1 cellular context compared by ENCODE assay signal in the genomic region with DNA sequence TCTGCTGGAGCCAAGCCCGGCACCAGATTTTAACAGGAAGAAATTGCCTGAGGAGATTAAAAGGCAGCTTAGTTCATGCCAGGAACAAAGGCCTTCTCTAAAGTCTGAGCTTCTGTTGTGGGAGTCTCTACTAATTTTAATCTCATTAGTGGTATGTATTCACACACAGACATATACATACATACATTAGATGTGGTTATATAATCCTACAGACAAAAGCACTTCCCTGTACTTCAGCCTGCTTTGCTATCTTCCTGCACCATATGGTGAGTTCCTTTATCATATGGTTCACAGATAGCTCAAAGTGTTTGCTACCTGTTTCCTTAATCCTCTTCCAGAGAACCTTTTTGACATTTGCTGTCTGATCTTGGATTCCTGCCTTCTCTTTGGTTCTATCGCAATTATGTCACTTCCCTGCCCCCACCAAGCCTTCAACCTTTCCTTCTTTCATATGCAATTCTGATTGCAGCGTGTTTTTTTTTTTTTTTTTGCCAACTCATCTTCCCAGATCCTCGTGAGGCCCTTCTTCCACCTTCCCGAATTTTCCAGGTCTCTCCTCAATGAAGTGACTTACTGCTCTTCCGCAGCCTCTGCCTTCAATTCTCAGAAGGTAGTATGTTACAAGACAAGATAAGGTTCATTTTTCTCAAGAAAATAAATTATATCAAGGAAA.
TF ChIP-seq lines count a peak whose summit lies in the region.

No MANE protein-coding gene starts in this region.

TF ChIP-seq in K562, 482 proteins besides CTCF, POLR2A, EP300 and RAD21 (continued from another document and continues in another):
- TF ChIP-seq, protein P1, sequence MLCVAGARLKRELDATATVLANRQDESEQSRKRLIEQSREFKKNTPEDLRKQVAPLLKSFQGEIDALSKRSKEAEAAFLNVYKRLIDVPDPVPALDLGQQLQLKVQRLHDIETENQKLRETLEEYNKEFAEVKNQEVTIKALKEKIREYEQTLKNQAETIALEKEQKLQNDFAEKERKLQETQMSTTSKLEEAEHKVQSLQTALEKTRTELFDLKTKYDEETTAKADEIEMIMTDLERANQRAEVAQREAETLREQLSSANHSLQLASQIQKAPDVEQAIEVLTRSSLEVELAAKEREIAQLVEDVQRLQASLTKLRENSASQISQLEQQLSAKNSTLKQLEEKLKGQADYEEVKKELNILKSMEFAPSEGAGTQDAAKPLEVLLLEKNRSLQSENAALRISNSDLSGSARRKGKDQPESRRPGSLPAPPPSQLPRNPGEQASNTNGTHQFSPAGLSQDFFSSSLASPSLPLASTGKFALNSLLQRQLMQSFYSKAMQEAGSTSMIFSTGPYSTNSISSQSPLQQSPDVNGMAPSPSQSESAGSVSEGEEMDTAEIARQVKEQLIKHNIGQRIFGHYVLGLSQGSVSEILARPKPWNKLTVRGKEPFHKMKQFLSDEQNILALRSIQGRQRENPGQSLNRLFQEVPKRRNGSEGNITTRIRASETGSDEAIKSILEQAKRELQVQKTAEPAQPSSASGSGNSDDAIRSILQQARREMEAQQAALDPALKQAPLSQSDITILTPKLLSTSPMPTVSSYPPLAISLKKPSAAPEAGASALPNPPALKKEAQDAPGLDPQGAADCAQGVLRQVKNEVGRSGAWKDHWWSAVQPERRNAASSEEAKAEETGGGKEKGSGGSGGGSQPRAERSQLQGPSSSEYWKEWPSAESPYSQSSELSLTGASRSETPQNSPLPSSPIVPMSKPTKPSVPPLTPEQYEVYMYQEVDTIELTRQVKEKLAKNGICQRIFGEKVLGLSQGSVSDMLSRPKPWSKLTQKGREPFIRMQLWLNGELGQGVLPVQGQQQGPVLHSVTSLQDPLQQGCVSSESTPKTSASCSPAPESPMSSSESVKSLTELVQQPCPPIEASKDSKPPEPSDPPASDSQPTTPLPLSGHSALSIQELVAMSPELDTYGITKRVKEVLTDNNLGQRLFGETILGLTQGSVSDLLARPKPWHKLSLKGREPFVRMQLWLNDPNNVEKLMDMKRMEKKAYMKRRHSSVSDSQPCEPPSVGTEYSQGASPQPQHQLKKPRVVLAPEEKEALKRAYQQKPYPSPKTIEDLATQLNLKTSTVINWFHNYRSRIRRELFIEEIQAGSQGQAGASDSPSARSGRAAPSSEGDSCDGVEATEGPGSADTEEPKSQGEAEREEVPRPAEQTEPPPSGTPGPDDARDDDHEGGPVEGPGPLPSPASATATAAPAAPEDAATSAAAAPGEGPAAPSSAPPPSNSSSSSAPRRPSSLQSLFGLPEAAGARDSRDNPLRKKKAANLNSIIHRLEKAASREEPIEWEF (CRISPR knock-in tag; IDR thresholded peaks at IDR 0.05), result no peak
- TF ChIP-seq MIER1 (IDR thresholded peaks at IDR 0.05; ENCODE audit: low read depth) (peak; percentile 64), POLR2H (tag; IDR thresholded peaks at IDR 0.05; ENCODE audit: low read depth) (no peak), KLF1 (tag; IDR thresholded peaks at IDR 0.05) (no peak), CTBP1 (IDR thresholded peaks at IDR 0.05; ENCODE audit: borderline replicate concordance) (peak; percentile 93), BRD9 (IDR thresholded peaks at IDR 0.05; ENCODE audit: low read depth, partially characterized antibody) (peak; percentile 82), OTX1 (CRISPR knock-in tag; IDR thresholded peaks at IDR 0.05) (no peak; the same call in 1 of the 2 replicates), NFYB (IDR thresholded peaks at IDR 0.05; ENCODE audit: extremely low read depth, insufficient read length) (no peak), PML (IDR thresholded peaks at IDR 0.05; ENCODE audit: low read length) (peak; percentile 97), IRF2 (CRISPR knock-in tag; IDR thresholded peaks at IDR 0.05) (no peak), PHB (CRISPR knock-in tag; IDR thresholded peaks at IDR 0.05) (no peak), CREB1 (IDR thresholded peaks at IDR 0.05) (0 out of 2 replicates have a peak, but pooled peaks have one; percentile 14), CREB1 (CRISPR knock-in tag; IDR thresholded peaks at IDR 0.05) (peak; percentile 22; the same call in 1 of the 2 replicates), ERF (CRISPR knock-in tag; IDR thresholded peaks at IDR 0.05) (no peak), ZNF57 (CRISPR knock-in tag; IDR thresholded peaks at IDR 0.05) (no peak), ADNP (tag; IDR thresholded peaks at IDR 0.05) (peak; percentile 78; the same call in 1 of the 2 replicates), CEBPG (CRISPR knock-in tag; IDR thresholded peaks at IDR 0.05) (0 out of 2 replicates have a peak, but pooled peaks have one; percentile 32), CEBPG (tag; conservative IDR thresholded peaks at IDR 0.05 in 1 of 2, IDR thresholded peaks at IDR 0.05 in 1 of 2) (no peak), PRMT5 (CRISPR knock-in tag; IDR thresholded peaks at IDR 0.05) (no peak), MCM5 (IDR thresholded peaks at IDR 0.05; ENCODE audit: low read depth) (no peak), NFIX (CRISPR knock-in tag; IDR thresholded peaks at IDR 0.05; ENCODE audit: low read depth) (no peak), TRIM24 (IDR thresholded peaks at IDR 0.05) (peak; percentile 90 to 94), ZNF316 (IDR thresholded peaks at IDR 0.05) (peak; percentile 97), ZBTB8A (IDR thresholded peaks at IDR 0.05; ENCODE audit: partially characterized antibody) (no peak), FOXA3 (CRISPR knock-in tag; conservative IDR thresholded peaks at IDR 0.05 in 1 of 2, IDR thresholded peaks at IDR 0.05 in 1 of 2) (0 out of 4 replicates have a peak, but pooled peaks of 1 of the 2 experiments have one; percentile 20), CAMTA2 (CRISPR knock-in tag; conservative IDR thresholded peaks at IDR 0.05) (no peak), PYGO2 (tag; IDR thresholded peaks at IDR 0.05) (no peak)
- TF ChIP-seq, protein P2, sequence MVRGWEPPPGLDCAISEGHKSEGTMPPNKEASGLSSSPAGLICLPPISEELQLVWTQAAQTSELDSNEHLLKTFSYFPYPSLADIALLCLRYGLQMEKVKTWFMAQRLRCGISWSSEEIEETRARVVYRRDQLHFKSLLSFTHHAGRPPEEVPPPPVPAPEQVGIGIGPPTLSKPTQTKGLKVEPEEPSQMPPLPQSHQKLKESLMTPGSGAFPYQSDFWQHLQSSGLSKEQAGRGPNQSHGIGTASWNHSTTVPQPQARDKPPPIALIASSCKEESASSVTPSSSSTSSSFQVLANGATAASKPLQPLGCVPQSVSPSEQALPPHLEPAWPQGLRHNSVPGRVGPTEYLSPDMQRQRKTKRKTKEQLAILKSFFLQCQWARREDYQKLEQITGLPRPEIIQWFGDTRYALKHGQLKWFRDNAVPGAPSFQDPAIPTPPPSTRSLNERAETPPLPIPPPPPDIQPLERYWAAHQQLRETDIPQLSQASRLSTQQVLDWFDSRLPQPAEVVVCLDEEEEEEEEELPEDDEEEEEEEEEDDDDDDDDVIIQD (CRISPR knock-in tag; IDR thresholded peaks at IDR 0.05), result no peak
- TF ChIP-seq, protein P3, sequence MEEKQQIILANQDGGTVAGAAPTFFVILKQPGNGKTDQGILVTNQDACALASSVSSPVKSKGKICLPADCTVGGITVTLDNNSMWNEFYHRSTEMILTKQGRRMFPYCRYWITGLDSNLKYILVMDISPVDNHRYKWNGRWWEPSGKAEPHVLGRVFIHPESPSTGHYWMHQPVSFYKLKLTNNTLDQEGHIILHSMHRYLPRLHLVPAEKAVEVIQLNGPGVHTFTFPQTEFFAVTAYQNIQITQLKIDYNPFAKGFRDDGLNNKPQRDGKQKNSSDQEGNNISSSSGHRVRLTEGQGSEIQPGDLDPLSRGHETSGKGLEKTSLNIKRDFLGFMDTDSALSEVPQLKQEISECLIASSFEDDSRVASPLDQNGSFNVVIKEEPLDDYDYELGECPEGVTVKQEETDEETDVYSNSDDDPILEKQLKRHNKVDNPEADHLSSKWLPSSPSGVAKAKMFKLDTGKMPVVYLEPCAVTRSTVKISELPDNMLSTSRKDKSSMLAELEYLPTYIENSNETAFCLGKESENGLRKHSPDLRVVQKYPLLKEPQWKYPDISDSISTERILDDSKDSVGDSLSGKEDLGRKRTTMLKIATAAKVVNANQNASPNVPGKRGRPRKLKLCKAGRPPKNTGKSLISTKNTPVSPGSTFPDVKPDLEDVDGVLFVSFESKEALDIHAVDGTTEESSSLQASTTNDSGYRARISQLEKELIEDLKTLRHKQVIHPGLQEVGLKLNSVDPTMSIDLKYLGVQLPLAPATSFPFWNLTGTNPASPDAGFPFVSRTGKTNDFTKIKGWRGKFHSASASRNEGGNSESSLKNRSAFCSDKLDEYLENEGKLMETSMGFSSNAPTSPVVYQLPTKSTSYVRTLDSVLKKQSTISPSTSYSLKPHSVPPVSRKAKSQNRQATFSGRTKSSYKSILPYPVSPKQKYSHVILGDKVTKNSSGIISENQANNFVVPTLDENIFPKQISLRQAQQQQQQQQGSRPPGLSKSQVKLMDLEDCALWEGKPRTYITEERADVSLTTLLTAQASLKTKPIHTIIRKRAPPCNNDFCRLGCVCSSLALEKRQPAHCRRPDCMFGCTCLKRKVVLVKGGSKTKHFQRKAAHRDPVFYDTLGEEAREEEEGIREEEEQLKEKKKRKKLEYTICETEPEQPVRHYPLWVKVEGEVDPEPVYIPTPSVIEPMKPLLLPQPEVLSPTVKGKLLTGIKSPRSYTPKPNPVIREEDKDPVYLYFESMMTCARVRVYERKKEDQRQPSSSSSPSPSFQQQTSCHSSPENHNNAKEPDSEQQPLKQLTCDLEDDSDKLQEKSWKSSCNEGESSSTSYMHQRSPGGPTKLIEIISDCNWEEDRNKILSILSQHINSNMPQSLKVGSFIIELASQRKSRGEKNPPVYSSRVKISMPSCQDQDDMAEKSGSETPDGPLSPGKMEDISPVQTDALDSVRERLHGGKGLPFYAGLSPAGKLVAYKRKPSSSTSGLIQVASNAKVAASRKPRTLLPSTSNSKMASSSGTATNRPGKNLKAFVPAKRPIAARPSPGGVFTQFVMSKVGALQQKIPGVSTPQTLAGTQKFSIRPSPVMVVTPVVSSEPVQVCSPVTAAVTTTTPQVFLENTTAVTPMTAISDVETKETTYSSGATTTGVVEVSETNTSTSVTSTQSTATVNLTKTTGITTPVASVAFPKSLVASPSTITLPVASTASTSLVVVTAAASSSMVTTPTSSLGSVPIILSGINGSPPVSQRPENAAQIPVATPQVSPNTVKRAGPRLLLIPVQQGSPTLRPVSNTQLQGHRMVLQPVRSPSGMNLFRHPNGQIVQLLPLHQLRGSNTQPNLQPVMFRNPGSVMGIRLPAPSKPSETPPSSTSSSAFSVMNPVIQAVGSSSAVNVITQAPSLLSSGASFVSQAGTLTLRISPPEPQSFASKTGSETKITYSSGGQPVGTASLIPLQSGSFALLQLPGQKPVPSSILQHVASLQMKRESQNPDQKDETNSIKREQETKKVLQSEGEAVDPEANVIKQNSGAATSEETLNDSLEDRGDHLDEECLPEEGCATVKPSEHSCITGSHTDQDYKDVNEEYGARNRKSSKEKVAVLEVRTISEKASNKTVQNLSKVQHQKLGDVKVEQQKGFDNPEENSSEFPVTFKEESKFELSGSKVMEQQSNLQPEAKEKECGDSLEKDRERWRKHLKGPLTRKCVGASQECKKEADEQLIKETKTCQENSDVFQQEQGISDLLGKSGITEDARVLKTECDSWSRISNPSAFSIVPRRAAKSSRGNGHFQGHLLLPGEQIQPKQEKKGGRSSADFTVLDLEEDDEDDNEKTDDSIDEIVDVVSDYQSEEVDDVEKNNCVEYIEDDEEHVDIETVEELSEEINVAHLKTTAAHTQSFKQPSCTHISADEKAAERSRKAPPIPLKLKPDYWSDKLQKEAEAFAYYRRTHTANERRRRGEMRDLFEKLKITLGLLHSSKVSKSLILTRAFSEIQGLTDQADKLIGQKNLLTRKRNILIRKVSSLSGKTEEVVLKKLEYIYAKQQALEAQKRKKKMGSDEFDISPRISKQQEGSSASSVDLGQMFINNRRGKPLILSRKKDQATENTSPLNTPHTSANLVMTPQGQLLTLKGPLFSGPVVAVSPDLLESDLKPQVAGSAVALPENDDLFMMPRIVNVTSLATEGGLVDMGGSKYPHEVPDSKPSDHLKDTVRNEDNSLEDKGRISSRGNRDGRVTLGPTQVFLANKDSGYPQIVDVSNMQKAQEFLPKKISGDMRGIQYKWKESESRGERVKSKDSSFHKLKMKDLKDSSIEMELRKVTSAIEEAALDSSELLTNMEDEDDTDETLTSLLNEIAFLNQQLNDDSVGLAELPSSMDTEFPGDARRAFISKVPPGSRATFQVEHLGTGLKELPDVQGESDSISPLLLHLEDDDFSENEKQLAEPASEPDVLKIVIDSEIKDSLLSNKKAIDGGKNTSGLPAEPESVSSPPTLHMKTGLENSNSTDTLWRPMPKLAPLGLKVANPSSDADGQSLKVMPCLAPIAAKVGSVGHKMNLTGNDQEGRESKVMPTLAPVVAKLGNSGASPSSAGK (IDR thresholded peaks at IDR 0.05), result no peak
- TF ChIP-seq, protein P4, sequence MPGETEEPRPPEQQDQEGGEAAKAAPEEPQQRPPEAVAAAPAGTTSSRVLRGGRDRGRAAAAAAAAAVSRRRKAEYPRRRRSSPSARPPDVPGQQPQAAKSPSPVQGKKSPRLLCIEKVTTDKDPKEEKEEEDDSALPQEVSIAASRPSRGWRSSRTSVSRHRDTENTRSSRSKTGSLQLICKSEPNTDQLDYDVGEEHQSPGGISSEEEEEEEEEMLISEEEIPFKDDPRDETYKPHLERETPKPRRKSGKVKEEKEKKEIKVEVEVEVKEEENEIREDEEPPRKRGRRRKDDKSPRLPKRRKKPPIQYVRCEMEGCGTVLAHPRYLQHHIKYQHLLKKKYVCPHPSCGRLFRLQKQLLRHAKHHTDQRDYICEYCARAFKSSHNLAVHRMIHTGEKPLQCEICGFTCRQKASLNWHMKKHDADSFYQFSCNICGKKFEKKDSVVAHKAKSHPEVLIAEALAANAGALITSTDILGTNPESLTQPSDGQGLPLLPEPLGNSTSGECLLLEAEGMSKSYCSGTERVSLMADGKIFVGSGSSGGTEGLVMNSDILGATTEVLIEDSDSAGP (CRISPR knock-in tag; IDR thresholded peaks at IDR 0.05), result no peak
- TF ChIP-seq, protein P5, sequence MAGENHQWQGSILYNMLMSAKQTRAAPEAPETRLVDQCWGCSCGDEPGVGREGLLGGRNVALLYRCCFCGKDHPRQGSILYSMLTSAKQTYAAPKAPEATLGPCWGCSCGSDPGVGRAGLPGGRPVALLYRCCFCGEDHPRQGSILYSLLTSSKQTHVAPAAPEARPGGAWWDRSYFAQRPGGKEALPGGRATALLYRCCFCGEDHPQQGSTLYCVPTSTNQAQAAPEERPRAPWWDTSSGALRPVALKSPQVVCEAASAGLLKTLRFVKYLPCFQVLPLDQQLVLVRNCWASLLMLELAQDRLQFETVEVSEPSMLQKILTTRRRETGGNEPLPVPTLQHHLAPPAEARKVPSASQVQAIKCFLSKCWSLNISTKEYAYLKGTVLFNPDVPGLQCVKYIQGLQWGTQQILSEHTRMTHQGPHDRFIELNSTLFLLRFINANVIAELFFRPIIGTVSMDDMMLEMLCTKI (IDR thresholded peaks at IDR 0.05; ENCODE audit: partially characterized antibody), result no peak
- TF ChIP-seq, protein P6, sequence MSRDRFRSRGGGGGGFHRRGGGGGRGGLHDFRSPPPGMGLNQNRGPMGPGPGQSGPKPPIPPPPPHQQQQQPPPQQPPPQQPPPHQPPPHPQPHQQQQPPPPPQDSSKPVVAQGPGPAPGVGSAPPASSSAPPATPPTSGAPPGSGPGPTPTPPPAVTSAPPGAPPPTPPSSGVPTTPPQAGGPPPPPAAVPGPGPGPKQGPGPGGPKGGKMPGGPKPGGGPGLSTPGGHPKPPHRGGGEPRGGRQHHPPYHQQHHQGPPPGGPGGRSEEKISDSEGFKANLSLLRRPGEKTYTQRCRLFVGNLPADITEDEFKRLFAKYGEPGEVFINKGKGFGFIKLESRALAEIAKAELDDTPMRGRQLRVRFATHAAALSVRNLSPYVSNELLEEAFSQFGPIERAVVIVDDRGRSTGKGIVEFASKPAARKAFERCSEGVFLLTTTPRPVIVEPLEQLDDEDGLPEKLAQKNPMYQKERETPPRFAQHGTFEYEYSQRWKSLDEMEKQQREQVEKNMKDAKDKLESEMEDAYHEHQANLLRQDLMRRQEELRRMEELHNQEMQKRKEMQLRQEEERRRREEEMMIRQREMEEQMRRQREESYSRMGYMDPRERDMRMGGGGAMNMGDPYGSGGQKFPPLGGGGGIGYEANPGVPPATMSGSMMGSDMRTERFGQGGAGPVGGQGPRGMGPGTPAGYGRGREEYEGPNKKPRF (IDR thresholded peaks at IDR 0.05; ENCODE audit: low read depth, low read length), result no peak
